In the genomic region with DNA sequence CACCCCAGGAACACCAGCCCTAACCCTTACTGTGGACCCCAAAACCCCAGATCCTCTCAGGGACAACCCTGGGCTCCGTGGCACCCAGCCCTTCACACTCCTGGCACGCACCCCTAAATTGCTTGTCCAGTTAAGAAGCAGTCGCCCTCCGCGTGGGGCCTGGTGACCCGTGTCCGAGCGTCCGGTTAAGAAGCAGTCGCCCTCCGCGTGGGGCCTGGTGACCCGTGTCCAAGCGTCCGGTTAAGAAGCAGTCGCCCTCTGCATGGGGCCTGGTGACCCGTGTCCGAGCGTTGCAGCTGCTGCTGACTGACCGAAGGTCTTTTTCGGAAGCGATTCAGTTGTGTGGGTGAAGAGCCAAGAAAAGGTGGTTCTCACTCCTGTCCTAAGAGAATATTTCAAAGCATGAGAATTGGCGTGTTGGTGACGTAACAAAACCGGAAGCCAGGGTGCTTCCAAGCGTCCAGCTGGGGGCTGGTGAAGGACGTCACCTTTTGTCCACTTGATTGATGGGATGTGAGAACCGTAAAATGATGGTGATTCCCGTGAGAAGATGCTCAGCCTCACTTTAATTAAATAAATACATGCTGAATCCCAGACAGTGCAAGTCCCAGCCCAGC, we compare ENCODE assay signal across 15 cellular contexts.
"Had no signal": no experiment of that assay in that cellular context is flagged by ENCODE, and none has a peak within 500 bp of the region (broad histone marks: within the 10 kb centered on the region; RNA-seq: fewer than 3 reads in every experiment).

No MANE protein-coding gene starts in this region.

- H3K27me3 ChIP-seq: hepatocyte, uterus had no signal

- H3K4me1 ChIP-seq: gastroesophageal sphincter, lower lobe of right lung, prostate gland, uterus had no signal

- H3K4me3 ChIP-seq: gastroesophageal sphincter, hepatocyte, lower lobe of right lung, prostate gland, uterus had no signal

- H3K9me3 ChIP-seq: gastroesophageal sphincter, lower lobe of right lung, prostate gland, uterus had no signal

- DNase-seq: activated B cell treated with CpG ODN at 0.5 μM for 24 hours; activated naive CD4-positive, alpha-beta T cell treated with anti-CD3 and anti-CD28 coated beads, Interleukin-2, amount 10 ng/mL, durations not matched to agents 7 days and 5 days; central memory CD4-positive, alpha-beta T cell; cortex of kidney; effector CD8-positive, alpha-beta T cell; kidney; lower lobe of right lung; midbrain; naive B cell; stimulated activated CD4-positive, alpha-beta T cell treated with anti-CD3 and anti-CD28 coated beads, Interleukin-4, amount 100 ng/mL, for 24 hours; T-helper 17 cell; uterus had no signal

- H3K27ac ChIP-seq: gastroesophageal sphincter, hepatocyte, lower lobe of right lung, prostate gland, uterus had no signal

- ATAC-seq: gastroesophageal sphincter, lower lobe of right lung, T-helper 17 cell had no signal

- H3K36me3 ChIP-seq: gastroesophageal sphincter, lower lobe of right lung, prostate gland, uterus had no signal
